In the genomic region with DNA sequence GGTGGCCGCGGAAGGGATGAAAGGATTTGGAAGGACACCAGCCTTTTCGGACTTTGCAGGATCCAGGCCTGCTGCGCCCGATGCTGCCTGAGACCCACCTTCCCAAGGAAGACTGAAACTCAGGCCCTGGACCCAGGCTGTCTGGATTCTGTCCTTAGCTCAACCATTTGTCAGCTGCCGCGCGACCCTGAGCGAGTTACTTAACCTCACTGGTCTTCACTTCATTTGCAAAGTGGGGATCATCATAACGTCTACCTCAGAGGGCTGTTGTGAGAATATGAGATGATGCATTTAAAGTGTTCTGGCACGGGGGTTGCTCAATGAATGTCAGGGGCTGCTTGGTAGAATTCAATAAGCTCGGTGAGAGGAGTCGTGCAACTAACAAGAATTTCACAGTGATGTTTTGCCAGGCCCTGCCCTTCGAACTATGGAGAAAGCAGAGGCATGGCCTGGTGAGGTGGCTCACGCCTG, we compare ENCODE assay signal across 12 cellular contexts.
DNase-seq lines count a peak whose midpoint lies in the region; ATAC-seq and TF ChIP-seq lines count a peak whose summit lies in the region.
"Had no signal": no experiment of that assay in that cellular context is flagged by ENCODE, and none has a peak within 500 bp of the region (broad histone marks: within the 10 kb centered on the region; RNA-seq: fewer than 3 reads in every experiment).

No MANE protein-coding gene starts in this region.

- POLR2A ChIA-PET in activated B cell treated with CpG ODN at 0.5 μM for 24 hours (lab: Charles Lee) = interaction anchor here (1.7 to 5.0 kb wide), 2 partner anchors 11 to 104 kb away, joined by 4 to 33 read pairs; a partner anchor contains a TSS

- no peaks in the 10 kb centered on the region for H3K79me2 ChIP-seq in GM23248 (ENCODE audit: insufficient read depth)

- H3F3A ChIP-seq in GM23248 (ENCODE audit: insufficient read depth) = 0 out of 2 replicates have a peak, but pooled peaks cover 1% of the 10 kb centered on the region

- H3K4me3 ChIP-seq in esophagus squamous epithelium (peak overlapping the region in 3 of 4 donors; percentile 33 to 61 (median 46)), sigmoid colon (peak overlapping the region in 1 of 4 donors; percentile 24), GM23248 (no peak overlapping the region)

- H3K9me2 ChIP-seq in GM23248 (ENCODE audit: insufficient read depth) = no peaks in the 10 kb centered on the region

- no peak for TF ChIP-seq POLR2A in esophagus squamous epithelium (IDR thresholded peaks at IDR 0.05)
- no peak for TF ChIP-seq POLR2A in sigmoid colon (IDR thresholded peaks at IDR 0.05)

- DNase-seq in T-helper 1 cell (no peak), activated B cell treated with CpG ODN at 0.5 μM for 24 hours (no peak), esophagus squamous epithelium (lab: John Stamatoyannopoulos, UW) (no peak), sigmoid colon (peak; percentile 24), GM23248 (no peak), sciatic nerve (ENCODE audit: low spot score) (no peak), Ammon's horn (ENCODE audit: low spot score) (no peak)
- DNase-seq: 8988T, amniotic stem cell, NCI-H526 treated with DMSO at 0.1 percent for 48 hours, SHP77 treated with DMSO at 0.1 percent for 48 hours had no signal

- peaks cover 25% of the 10 kb centered on the region for H3K36me3 Mint-ChIP-seq in T-helper 1 cell treated with Interleukin-12 subunit alpha and Interleukin-12 subunit beta and Interleukin-4 antibody, amounts not matched to agents 30 μg/mL and 1 μg/mL, for 36 hours (ENCODE audit: low read depth)
- peaks cover 2% of the 10 kb centered on the region for H3K36me3 Mint-ChIP-seq in activated B cell treated with CpG ODN at 0.5 μM for 24 hours (ENCODE audit: low read depth)

- no peak for ATAC-seq in activated B cell treated with CpG ODN at 0.5 μM for 24 hours (ENCODE audit: low read depth)
- no peak for ATAC-seq in sciatic nerve

- peak overlapping the region; percentile 92 for H3K27ac Mint-ChIP-seq in T-helper 1 cell treated with Interleukin-12 subunit alpha and Interleukin-12 subunit beta and Interleukin-4 antibody, amounts not matched to agents 30 μg/mL and 1 μg/mL, for 36 hours
- no peak overlapping the region for H3K27ac Mint-ChIP-seq in activated B cell treated with CpG ODN at 0.5 μM for 24 hours

- CTCF ChIA-PET in activated B cell treated with CpG ODN at 0.5 μM for 24 hours (lab: Charles Lee) = no interaction called here

- peaks cover 0 to 24% (median 11%) of the 10 kb centered on the region in 3 donors for H3K4me1 ChIP-seq in esophagus squamous epithelium
- H3K4me1 ChIP-seq in sigmoid colon = peaks cover 0 to 20% (median 19%) of the 10 kb centered on the region in 4 donors
- H3K4me1 ChIP-seq in GM23248 (ENCODE audit: insufficient read depth) = peaks cover 3% of the 10 kb centered on the region

- H3K27me3 Mint-ChIP-seq in T-helper 1 cell treated with Interleukin-12 subunit alpha and Interleukin-12 subunit beta and Interleukin-4 antibody, amounts not matched to agents 30 μg/mL and 1 μg/mL, for 36 hours (ENCODE audit: low read depth) = peaks cover 2% of the 10 kb centered on the region
- H3K27me3 Mint-ChIP-seq in activated B cell treated with CpG ODN at 0.5 μM for 24 hours = peaks cover 43% of the 10 kb centered on the region

- H3K27ac ChIP-seq in esophagus squamous epithelium = no peak overlapping the region
- H3K27ac ChIP-seq in sigmoid colon = no peak overlapping the region
- H3K27ac ChIP-seq in GM23248 = no peak overlapping the region

- H3K36me3 ChIP-seq in esophagus squamous epithelium = no peaks in the 10 kb centered on the region
- no peaks in the 10 kb centered on the region for H3K36me3 ChIP-seq in sigmoid colon
- no peaks in the 10 kb centered on the region for H3K36me3 ChIP-seq in GM23248 (ENCODE audit: low read depth)

- intact Hi-C loops in activated B cell treated with CpG ODN at 0.5 μM for 24 hours (cut with micrococcal nuclease) = loop anchor here (1.0 kb wide), 1 partner anchor 10 kb away; no protein-coding TSS in a partner anchor
- intact Hi-C loops in esophagus squamous epithelium (cut with DNase I) = loop anchor here (10.0 kb wide), 1 partner anchor 237 kb away; no protein-coding TSS in a partner anchor
- intact Hi-C loops in sigmoid colon (cut with DNase I) = no loop called here
- intact Hi-C loops in sciatic nerve (cut with DNase I) = no loop called here

- H3K27me3 ChIP-seq in esophagus squamous epithelium = peaks cover 0 to 54% (median 0%) of the 10 kb centered on the region in 4 donors
- H3K27me3 ChIP-seq in sigmoid colon = peaks cover 27 to 73% (median 48%) of the 10 kb centered on the region in 3 donors
- no peaks in the 10 kb centered on the region for H3K27me3 ChIP-seq in GM23248 (replicated peaks; ENCODE audit: insufficient read depth)

- peak overlapping the region; percentile 85 for H3K4me3 Mint-ChIP-seq in T-helper 1 cell treated with Interleukin-12 subunit alpha and Interleukin-12 subunit beta and Interleukin-4 antibody, amounts not matched to agents 30 μg/mL and 1 μg/mL, for 36 hours
- H3K4me3 Mint-ChIP-seq in activated B cell treated with CpG ODN at 0.5 μM for 24 hours = peak overlapping the region; percentile 83

- H3K4me1 Mint-ChIP-seq in T-helper 1 cell treated with Interleukin-12 subunit alpha and Interleukin-12 subunit beta and Interleukin-4 antibody, amounts not matched to agents 30 μg/mL and 1 μg/mL, for 36 hours (ENCODE audit: low read depth) = peaks cover 67% of the 10 kb centered on the region
- H3K4me1 Mint-ChIP-seq in activated B cell treated with CpG ODN at 0.5 μM for 24 hours = peaks cover 17% of the 10 kb centered on the region

- TF ChIP-seq CTCF in activated B cell treated with CpG ODN at 0.5 μM for 24 hours (IDR thresholded peaks at IDR 0.05) (no peak), esophagus squamous epithelium (IDR thresholded peaks at IDR 0.05) (no peak), sigmoid colon (IDR thresholded peaks at IDR 0.05) (no peak)

- in situ Hi-C loops in GM23248 (cut with MboI) = no loop called here

- H3K9me3 Mint-ChIP-seq in T-helper 1 cell treated with Interleukin-12 subunit alpha and Interleukin-12 subunit beta and Interleukin-4 antibody, amounts not matched to agents 30 μg/mL and 1 μg/mL, for 36 hours = peaks cover 14% of the 10 kb centered on the region
- H3K9me3 Mint-ChIP-seq in activated B cell treated with CpG ODN at 0.5 μM for 24 hours = no peaks in the 10 kb centered on the region

- H2AFZ ChIP-seq in GM23248 = no peak overlapping the region

- no peak for TF ChIP-seq EP300 in sigmoid colon (IDR thresholded peaks at IDR 0.05)

- no peaks in the 10 kb centered on the region for H4K20me1 ChIP-seq in GM23248 (ENCODE audit: insufficient read depth)

- no peak overlapping the region for H3K4me2 ChIP-seq in GM23248 (ENCODE audit: unreplicated experiment)

- H3K9ac ChIP-seq in GM23248 = no peak overlapping the region

- H3K9me3 ChIP-seq in esophagus squamous epithelium = no peaks in the 10 kb centered on the region
- no peaks in the 10 kb centered on the region for H3K9me3 ChIP-seq in sigmoid colon
- no peaks in the 10 kb centered on the region for H3K9me3 ChIP-seq in GM23248 (ENCODE audit: low read depth)

- WGBS in esophagus squamous epithelium, 2 donors = 87 to 96% methylated on average over 7 to 10 of the region's 15 CpGs
- 79 to 93% methylated on average over 15 of the region's 15 CpGs for WGBS in sigmoid colon, 2 donors
- 91 to 95% methylated on average over 15 of the region's 15 CpGs for WGBS in GM23248 (ENCODE audit: low coverage in 1 of 2, low lambda C conversion rate in 2 of 2, missing lambda C conversion rate in 2 of 2), 2 experiments

Comparison
In these comparisons a context has a peak if more than half of its experiments do, and no peak if none do; other contexts are left out.
1. intact Hi-C loops: an anchor here in activated B cell treated with CpG ODN at 0.5 μM for 24 hours (1.0 kb wide) and esophagus squamous epithelium (10.0 kb wide); none called in sigmoid colon and sciatic nerve.